Comparison of ENCODE assay signal across 1 cellular context in the genomic region with DNA sequence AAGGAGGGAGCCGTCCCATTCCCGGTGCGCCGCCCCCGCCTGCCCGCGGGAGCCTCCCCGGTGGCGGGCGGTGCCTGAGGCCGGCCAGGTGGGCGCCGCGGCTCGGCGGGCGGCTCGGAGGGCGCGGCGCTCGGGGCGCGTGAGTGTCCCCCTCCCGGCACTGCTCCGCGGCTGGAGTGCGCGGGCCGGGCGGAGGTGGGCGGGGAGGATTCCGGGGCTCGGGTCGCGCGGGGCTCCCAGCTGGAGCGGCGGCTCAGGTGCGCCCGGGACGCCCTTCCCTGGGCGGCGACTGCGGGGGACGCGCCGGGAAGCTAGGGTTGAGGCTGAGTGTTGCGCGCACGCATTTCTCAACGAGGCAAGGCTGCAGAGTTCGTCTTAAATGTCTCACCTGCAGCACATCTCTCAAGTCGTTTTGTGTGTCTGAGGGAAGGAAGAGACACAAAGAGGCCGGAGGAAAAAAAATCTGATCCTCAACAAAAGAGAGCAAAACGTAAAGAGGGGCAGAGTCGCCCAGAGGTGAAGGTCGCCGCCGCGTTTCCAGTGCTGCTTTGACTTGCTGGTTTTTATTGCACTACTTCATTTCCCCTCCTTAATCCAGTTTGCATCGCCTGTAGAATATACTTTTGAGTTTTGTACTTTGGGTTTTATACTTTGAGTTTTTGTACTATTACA.
TF ChIP-seq lines count a peak whose summit lies in the region.

No MANE protein-coding gene starts in this region.

TF ChIP-seq in HEK293, 187 proteins besides CTCF, POLR2A, EP300 and RAD21 (continued from another document and continues in another):
- TF ChIP-seq, protein P1, sequence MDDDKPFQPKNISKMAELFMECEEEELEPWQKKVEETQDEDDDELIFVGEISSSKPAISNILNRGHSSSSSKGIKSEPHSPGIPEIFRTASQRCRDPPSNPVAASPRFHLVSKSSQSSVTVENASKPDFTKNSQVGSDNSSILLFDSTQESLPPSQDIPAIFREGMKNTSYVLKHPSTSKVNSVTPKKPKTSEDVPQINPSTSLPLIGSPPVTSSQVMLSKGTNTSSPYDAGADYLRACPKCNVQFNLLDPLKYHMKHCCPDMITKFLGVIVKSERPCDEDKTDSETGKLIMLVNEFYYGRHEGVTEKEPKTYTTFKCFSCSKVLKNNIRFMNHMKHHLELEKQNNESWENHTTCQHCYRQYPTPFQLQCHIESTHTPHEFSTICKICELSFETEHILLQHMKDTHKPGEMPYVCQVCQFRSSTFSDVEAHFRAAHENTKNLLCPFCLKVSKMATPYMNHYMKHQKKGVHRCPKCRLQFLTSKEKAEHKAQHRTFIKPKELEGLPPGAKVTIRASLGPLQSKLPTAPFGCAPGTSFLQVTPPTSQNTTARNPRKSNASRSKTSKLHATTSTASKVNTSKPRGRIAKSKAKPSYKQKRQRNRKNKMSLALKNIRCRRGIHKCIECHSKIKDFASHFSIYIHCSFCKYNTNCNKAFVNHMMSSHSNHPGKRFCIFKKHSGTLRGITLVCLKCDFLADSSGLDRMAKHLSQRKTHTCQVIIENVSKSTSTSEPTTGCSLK (tag by site-specific recombination; IDR thresholded peaks at IDR 0.05), result no peak
- TF ChIP-seq KLF16 (tag by site-specific recombination; IDR thresholded peaks at IDR 0.05), result no peak
- TF ChIP-seq, protein P2, sequence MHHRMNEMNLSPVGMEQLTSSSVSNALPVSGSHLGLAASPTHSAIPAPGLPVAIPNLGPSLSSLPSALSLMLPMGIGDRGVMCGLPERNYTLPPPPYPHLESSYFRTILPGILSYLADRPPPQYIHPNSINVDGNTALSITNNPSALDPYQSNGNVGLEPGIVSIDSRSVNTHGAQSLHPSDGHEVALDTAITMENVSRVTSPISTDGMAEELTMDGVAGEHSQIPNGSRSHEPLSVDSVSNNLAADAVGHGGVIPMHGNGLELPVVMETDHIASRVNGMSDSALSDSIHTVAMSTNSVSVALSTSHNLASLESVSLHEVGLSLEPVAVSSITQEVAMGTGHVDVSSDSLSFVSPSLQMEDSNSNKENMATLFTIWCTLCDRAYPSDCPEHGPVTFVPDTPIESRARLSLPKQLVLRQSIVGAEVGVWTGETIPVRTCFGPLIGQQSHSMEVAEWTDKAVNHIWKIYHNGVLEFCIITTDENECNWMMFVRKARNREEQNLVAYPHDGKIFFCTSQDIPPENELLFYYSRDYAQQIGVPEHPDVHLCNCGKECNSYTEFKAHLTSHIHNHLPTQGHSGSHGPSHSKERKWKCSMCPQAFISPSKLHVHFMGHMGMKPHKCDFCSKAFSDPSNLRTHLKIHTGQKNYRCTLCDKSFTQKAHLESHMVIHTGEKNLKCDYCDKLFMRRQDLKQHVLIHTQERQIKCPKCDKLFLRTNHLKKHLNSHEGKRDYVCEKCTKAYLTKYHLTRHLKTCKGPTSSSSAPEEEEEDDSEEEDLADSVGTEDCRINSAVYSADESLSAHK (tag by site-specific recombination; IDR thresholded peaks at IDR 0.05), result no peak
- TF ChIP-seq ZNF670 (tag by site-specific recombination; IDR thresholded peaks at IDR 0.05; ENCODE audit: low read depth), result no peak
- TF ChIP-seq KLF1 (tag by site-specific recombination; IDR thresholded peaks at IDR 0.05), result 0 out of 2 replicates have a peak, but pooled peaks have one; percentile 28
- TF ChIP-seq ZIC2 (tag by site-specific recombination; IDR thresholded peaks at IDR 0.05), result 0 out of 2 replicates have a peak, but pooled peaks have one; percentile 18
- TF ChIP-seq ZNF140 (tag by site-specific recombination; IDR thresholded peaks at IDR 0.05), result no peak
- TF ChIP-seq, protein P3, sequence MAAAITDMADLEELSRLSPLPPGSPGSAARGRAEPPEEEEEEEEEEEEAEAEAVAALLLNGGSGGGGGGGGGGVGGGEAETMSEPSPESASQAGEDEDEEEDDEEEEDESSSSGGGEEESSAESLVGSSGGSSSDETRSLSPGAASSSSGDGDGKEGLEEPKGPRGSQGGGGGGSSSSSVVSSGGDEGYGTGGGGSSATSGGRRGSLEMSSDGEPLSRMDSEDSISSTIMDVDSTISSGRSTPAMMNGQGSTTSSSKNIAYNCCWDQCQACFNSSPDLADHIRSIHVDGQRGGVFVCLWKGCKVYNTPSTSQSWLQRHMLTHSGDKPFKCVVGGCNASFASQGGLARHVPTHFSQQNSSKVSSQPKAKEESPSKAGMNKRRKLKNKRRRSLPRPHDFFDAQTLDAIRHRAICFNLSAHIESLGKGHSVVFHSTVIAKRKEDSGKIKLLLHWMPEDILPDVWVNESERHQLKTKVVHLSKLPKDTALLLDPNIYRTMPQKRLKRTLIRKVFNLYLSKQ (tag by site-specific recombination; IDR thresholded peaks at IDR 0.05; ENCODE audit: borderline replicate concordance), result no peak
- peak; percentile 45; the same call in 1 of the 2 replicates for TF ChIP-seq ZBTB20 (tag by site-specific recombination; IDR thresholded peaks at IDR 0.05)
- TF ChIP-seq ZSCAN5A (tag by site-specific recombination; IDR thresholded peaks at IDR 0.05), result no peak
- no peak for TF ChIP-seq ZNF776 (tag by site-specific recombination; IDR thresholded peaks at IDR 0.05; ENCODE audit: borderline replicate concordance)
- no peak for TF ChIP-seq ZNF398 (tag by site-specific recombination; IDR thresholded peaks at IDR 0.05)
- no peak for TF ChIP-seq ZNF362 (tag by site-specific recombination; IDR thresholded peaks at IDR 0.05)
- no peak for TF ChIP-seq ZNF473 (tag by site-specific recombination; IDR thresholded peaks at IDR 0.05)
- no peak for TF ChIP-seq ZNF239 (tag by site-specific recombination; IDR thresholded peaks at IDR 0.05)
- TF ChIP-seq INSM2 (tag by site-specific recombination; IDR thresholded peaks at IDR 0.05), result no peak
- TF ChIP-seq ZNF792 (tag by site-specific recombination; IDR thresholded peaks at IDR 0.05), result no peak
- TF ChIP-seq ZNF112 (tag by site-specific recombination; IDR thresholded peaks at IDR 0.05), result no peak
- no peak for TF ChIP-seq ZNF24 (tag by site-specific recombination; IDR thresholded peaks at IDR 0.05)
- TF ChIP-seq ZBTB1 (tag by site-specific recombination; IDR thresholded peaks at IDR 0.05), result no peak
- TF ChIP-seq ZBTB6 (tag by site-specific recombination; IDR thresholded peaks at IDR 0.05), result no peak
- no peak for TF ChIP-seq ZNF292 (tag by site-specific recombination; IDR thresholded peaks at IDR 0.05; ENCODE audit: borderline replicate concordance, low read depth)
- TF ChIP-seq, protein P4, sequence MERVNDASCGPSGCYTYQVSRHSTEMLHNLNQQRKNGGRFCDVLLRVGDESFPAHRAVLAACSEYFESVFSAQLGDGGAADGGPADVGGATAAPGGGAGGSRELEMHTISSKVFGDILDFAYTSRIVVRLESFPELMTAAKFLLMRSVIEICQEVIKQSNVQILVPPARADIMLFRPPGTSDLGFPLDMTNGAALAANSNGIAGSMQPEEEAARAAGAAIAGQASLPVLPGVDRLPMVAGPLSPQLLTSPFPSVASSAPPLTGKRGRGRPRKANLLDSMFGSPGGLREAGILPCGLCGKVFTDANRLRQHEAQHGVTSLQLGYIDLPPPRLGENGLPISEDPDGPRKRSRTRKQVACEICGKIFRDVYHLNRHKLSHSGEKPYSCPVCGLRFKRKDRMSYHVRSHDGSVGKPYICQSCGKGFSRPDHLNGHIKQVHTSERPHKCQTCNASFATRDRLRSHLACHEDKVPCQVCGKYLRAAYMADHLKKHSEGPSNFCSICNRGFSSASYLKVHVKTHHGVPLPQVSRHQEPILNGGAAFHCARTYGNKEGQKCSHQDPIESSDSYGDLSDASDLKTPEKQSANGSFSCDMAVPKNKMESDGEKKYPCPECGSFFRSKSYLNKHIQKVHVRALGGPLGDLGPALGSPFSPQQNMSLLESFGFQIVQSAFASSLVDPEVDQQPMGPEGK (tag by site-specific recombination; IDR thresholded peaks at IDR 0.05), result no peak
- TF ChIP-seq OVOL3 (tag by site-specific recombination; IDR thresholded peaks at IDR 0.05), result no peak
- no peak for TF ChIP-seq ZNF521 (tag by site-specific recombination; IDR thresholded peaks at IDR 0.05)
- no peak for TF ChIP-seq BCL11A (tag by site-specific recombination; IDR thresholded peaks at IDR 0.05; ENCODE audit: low read depth)
- no peak for TF ChIP-seq ZNF169 (tag by site-specific recombination; IDR thresholded peaks at IDR 0.05)
- TF ChIP-seq, protein P5, sequence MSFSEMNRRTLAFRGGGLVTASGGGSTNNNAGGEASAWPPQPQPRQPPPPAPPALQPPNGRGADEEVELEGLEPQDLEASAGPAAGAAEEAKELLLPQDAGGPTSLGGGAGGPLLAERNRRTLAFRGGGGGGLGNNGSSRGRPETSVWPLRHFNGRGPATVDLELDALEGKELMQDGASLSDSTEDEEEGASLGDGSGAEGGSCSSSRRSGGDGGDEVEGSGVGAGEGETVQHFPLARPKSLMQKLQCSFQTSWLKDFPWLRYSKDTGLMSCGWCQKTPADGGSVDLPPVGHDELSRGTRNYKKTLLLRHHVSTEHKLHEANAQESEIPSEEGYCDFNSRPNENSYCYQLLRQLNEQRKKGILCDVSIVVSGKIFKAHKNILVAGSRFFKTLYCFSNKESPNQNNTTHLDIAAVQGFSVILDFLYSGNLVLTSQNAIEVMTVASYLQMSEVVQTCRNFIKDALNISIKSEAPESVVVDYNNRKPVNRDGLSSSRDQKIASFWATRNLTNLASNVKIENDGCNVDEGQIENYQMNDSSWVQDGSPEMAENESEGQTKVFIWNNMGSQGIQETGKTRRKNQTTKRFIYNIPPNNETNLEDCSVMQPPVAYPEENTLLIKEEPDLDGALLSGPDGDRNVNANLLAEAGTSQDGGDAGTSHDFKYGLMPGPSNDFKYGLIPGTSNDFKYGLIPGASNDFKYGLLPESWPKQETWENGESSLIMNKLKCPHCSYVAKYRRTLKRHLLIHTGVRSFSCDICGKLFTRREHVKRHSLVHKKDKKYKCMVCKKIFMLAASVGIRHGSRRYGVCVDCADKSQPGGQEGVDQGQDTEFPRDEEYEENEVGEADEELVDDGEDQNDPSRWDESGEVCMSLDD (tag by site-specific recombination; IDR thresholded peaks at IDR 0.05), result no peak
- TF ChIP-seq ZNF654 (tag by site-specific recombination; IDR thresholded peaks at IDR 0.05; ENCODE audit: low read depth), result no peak
- no peak for TF ChIP-seq ZNF843 (tag by site-specific recombination; IDR thresholded peaks at IDR 0.05)
- TF ChIP-seq ZNF416 (tag by site-specific recombination; IDR thresholded peaks at IDR 0.05), result no peak
- no peak for TF ChIP-seq ZNF423 (tag by site-specific recombination; IDR thresholded peaks at IDR 0.05)
- no peak for TF ChIP-seq ZNF132 (tag by site-specific recombination; IDR thresholded peaks at IDR 0.05; ENCODE audit: borderline replicate concordance)
- TF ChIP-seq ZFHX2 (tag by site-specific recombination; conservative IDR thresholded peaks at IDR 0.05), result peak; percentile 56
- peak; percentile 30 for TF ChIP-seq SP3 (tag by site-specific recombination; IDR thresholded peaks at IDR 0.05)
- no peak for TF ChIP-seq ZNF530 (tag by site-specific recombination; IDR thresholded peaks at IDR 0.05; ENCODE audit: low read depth)
- peak; percentile 45; the same call in 1 of the 2 replicates for TF ChIP-seq SP2 (tag by site-specific recombination; IDR thresholded peaks at IDR 0.05)
- TF ChIP-seq ZNF335 (tag by site-specific recombination; conservative IDR thresholded peaks at IDR 0.05), result peak; percentile 10; the same call in 1 of the 2 replicates
- TF ChIP-seq KLF8 (tag by site-specific recombination; IDR thresholded peaks at IDR 0.05), result 0 out of 2 replicates have a peak, but pooled peaks have one; percentile 42
- TF ChIP-seq ZNF214 (tag by site-specific recombination; IDR thresholded peaks at IDR 0.05; ENCODE audit: borderline replicate concordance), result no peak
